ENCODE assay signal across 8 cellular contexts in genomic region chr16:81873843-81874752, GRCh38.
DNase-seq lines count a peak whose midpoint lies in the region; ATAC-seq and TF ChIP-seq lines count a peak whose summit lies in the region.

No MANE protein-coding gene starts in this region.

- TF ChIP-seq CTCF in gastrocnemius medialis (IDR thresholded peaks at IDR 0.05 in 4 of 5, conservative IDR thresholded peaks at IDR 0.05 in 1 of 5), result peak in 4 of 5 experiments; percentile 39 to 60 (median 46)

- no peaks in the 10 kb centered on the region for H3K9me3 ChIP-seq in gastrocnemius medialis

- H3K4me1 ChIP-seq in gastrocnemius medialis, result no peaks in the 10 kb centered on the region

- H3K4me3 ChIP-seq in gastrocnemius medialis, result no peak overlapping the region

- in situ Hi-C loops in gastrocnemius medialis (cut with MboI; ENCODE audit: low sequenced_read_pairs in 4 of 4), result no loop called here

- no peaks in the 10 kb centered on the region for H3K36me3 ChIP-seq in gastrocnemius medialis

- no peaks in the 10 kb centered on the region for H3K27me3 ChIP-seq in gastrocnemius medialis

- ATAC-seq in HG02763 (IDR thresholded peaks at IDR 0.05; ENCODE audit: unreplicated experiment) (peak; percentile 62), gastrocnemius medialis (no peak)

- peak; percentile 61 for DNase-seq in SIG-M5 treated with dmso at 0.1 percent for 504 hours (lab: John Stamatoyannopoulos, UW; ENCODE audit: unreplicated experiment)
- no peak for DNase-seq in SIG-M5 (lab: John Stamatoyannopoulos, UW)
- peak; percentile 68 for DNase-seq in NOMO-1 treated with DMSO at 0.1 percent for 48 hours (lab: John Stamatoyannopoulos, UW; ENCODE audit: unreplicated experiment)
- peak; percentile 70 to 73 for DNase-seq in activated T-cell treated with anti-CD3 and anti-CD28 coated beads, Interleukin-2, amount 50 U/mL, for 48 hours
- DNase-seq in head of caudate nucleus, result peak in 41 of 42 donors; percentile 27 to 81 (median 56)
- no peak for DNase-seq in gastrocnemius medialis
- no peak for DNase-seq in T1000 (lab: John Stamatoyannopoulos, UW)

- no peak overlapping the region for H3K27ac ChIP-seq in gastrocnemius medialis

- TF ChIP-seq POLR2A in gastrocnemius medialis (IDR thresholded peaks at IDR 0.05), result no peak

- intact Hi-C loops in head of caudate nucleus (cut with DNase I) (loop anchor here (5.0 kb wide), 1 partner anchor 507 kb away; no protein-coding TSS in a partner anchor), gastrocnemius medialis (cut with DNase I; ENCODE audit: low total_unique reads) (no loop called here)

Comparison
In these comparisons a context has a peak if more than half of its experiments do, and no peak if none do; other contexts are left out.
1. DNase-seq: peak in SIG-M5 treated with dmso at 0.1 percent for 504 hours (single experiment), NOMO-1 treated with DMSO at 0.1 percent for 48 hours (single experiment), activated T-cell treated with anti-CD3 and anti-CD28 coated beads, Interleukin-2, amount 50 U/mL, for 48 hours (2 of 2) and head of caudate nucleus (41 of 42); none in SIG-M5 (single experiment), gastrocnemius medialis (0 of 2) and T1000 (single experiment).